24 cellular contexts compared by ENCODE assay signal in the genomic region with DNA sequence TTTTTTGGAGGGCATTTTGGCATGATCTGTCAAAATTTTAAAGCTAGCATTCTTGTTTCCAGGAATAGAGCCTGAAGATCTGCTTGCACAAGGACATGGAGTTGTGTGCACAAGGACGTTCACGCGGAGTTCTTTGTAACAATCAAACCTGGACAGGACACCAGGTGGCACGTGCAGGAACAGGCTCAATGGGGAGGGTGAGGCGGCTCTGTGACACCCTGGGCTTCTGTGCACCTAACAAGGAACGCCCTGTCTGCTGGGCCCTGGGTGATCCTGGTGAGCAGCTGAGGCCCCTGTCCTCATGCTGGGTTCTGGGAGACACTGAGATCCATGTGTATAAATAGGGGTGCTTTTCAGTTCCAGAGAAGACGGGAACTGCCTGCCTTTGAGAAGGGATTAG.
DNase-seq lines count a peak whose midpoint lies in the region; ATAC-seq and TF ChIP-seq lines count a peak whose summit lies in the region.
"Had no signal": no experiment of that assay in that cellular context is flagged by ENCODE, and none has a peak within 500 bp of the region (broad histone marks: within the 10 kb centered on the region; RNA-seq: fewer than 3 reads in every experiment).

No MANE protein-coding gene starts in this region.

- H3K9me3 ChIP-seq in right lobe of liver (no peaks in the 10 kb centered on the region), ovary (no peaks in the 10 kb centered on the region)
- H3K9me3 ChIP-seq: gastrocnemius medialis, stomach had no signal

- DNase-seq in DMS153 treated with DMSO at 0.1 percent for 48 hours (lab: John Stamatoyannopoulos, UW; ENCODE audit: unreplicated experiment) (peak; percentile 65), NCI-H1092 (lab: John Stamatoyannopoulos, UW) (peak; percentile 3), NCI-H69 (lab: John Stamatoyannopoulos, UW) (peak; percentile 80), right lobe of liver (no peak), ovary (no peak), T-cell (no peak), hepatic stellate cell (ENCODE audit: low spot score) (no peak)
- DNase-seq in activated effector memory CD4-positive, alpha-beta T cell treated with anti-CD3 and anti-CD28 coated beads, Interleukin-2, amount 50 U/mL, for 16 hours: no peak
- DNase-seq: activated CD4-positive, alpha-beta T cell treated with anti-CD3 and anti-CD28 coated beads for 4 hours; DMS79 treated with DMSO at 0.1 percent for 48 hours; effector memory CD4-positive, alpha-beta T cell; gastrocnemius medialis; GOT3; KBM-7; left cardiac atrium; NCI-H1048; NCI-H526; stimulated activated CD4-positive, alpha-beta T cell treated with anti-CD3 and anti-CD28 coated beads, Interleukin-4, amount 100 ng/mL, for 4 hours; stomach had no signal

- CTCF ChIA-PET in T-cell (lab: Charles Lee): no interaction called here

- H3K27ac Mint-ChIP-seq in T-cell: no peak overlapping the region
- H3K27ac Mint-ChIP-seq: activated naive CD8-positive, alpha-beta T cell; activated T-helper 1 cell treated with anti-CD3 and anti-CD28 coated beads, Interleukin-12 subunit alpha, Interleukin-12 subunit beta, Interleukin-2, Interleukin-4 antibody, amounts not matched to agents 30 ng/mL and 10 ng/mL and 1 ng/mL, durations not matched to agents 14 hours and 24 hours and 36 hours; CD8-positive, alpha-beta memory T cell; T-helper 1 cell treated with Interleukin-12 subunit alpha and Interleukin-12 subunit beta and Interleukin-4 antibody, amounts not matched to agents 30 μg/mL and 1 μg/mL, for 36 hours had no signal

- TF ChIP-seq CTCF in right lobe of liver (IDR thresholded peaks at IDR 0.05): no peak
- no peak for TF ChIP-seq CTCF in ovary (IDR thresholded peaks at IDR 0.05)

- H3K27ac ChIP-seq in right lobe of liver (no peak overlapping the region), ovary (no peak overlapping the region)
- H3K27ac ChIP-seq: gastrocnemius medialis, stomach had no signal

- peaks cover 5 to 6% of the 10 kb centered on the region in 2 donors for H3K27me3 Mint-ChIP-seq in T-cell

- no peaks in the 10 kb centered on the region for H3K9me3 Mint-ChIP-seq in T-cell
- H3K9me3 Mint-ChIP-seq: activated T-helper 1 cell treated with anti-CD3 and anti-CD28 coated beads, Interleukin-12 subunit alpha, Interleukin-12 subunit beta, Interleukin-2, Interleukin-4 antibody, amounts not matched to agents 30 ng/mL and 10 ng/mL and 1 ng/mL, durations not matched to agents 14 hours and 24 hours and 36 hours; CD8-positive, alpha-beta memory T cell; T-helper 1 cell treated with Interleukin-12 subunit alpha and Interleukin-12 subunit beta and Interleukin-4 antibody, amounts not matched to agents 30 μg/mL and 1 μg/mL, for 36 hours had no signal

- no peak for TF ChIP-seq EP300 in ovary (IDR thresholded peaks at IDR 0.05)

- ATAC-seq in right lobe of liver (peak in 3 of 4 donors; percentile 9 to 50 (median 28)), T-cell (replicated peaks in 1 of 4) (no peak)
- ATAC-seq: esophagus mucosa, gastrocnemius medialis had no signal

- no peaks in the 10 kb centered on the region for H3K36me3 Mint-ChIP-seq in T-cell
- H3K36me3 Mint-ChIP-seq: activated naive CD8-positive, alpha-beta T cell; CD8-positive, alpha-beta memory T cell had no signal

- H3K4me1 Mint-ChIP-seq in T-cell: no peaks in the 10 kb centered on the region
- H3K4me1 Mint-ChIP-seq: CD8-positive, alpha-beta memory T cell had no signal

- H3K27me3 ChIP-seq in right lobe of liver: no peaks in the 10 kb centered on the region
- no peaks in the 10 kb centered on the region for H3K27me3 ChIP-seq in ovary
- H3K27me3 ChIP-seq: gastrocnemius medialis had no signal

- H3K4me1 ChIP-seq in right lobe of liver: no peaks in the 10 kb centered on the region
- no peaks in the 10 kb centered on the region for H3K4me1 ChIP-seq in ovary (ENCODE audit: insufficient read depth)
- H3K4me1 ChIP-seq: gastrocnemius medialis had no signal

- WGBS in right lobe of liver (ENCODE audit: insufficient coverage, low coverage, low lambda C conversion rate, missing lambda C conversion rate): 38% methylated on average over 6 of the region's 7 CpGs
- 36 to 54% (median 39%) methylated on average over 7 of the region's 7 CpGs for WGBS in ovary, 3 donors

- intact Hi-C loops in right lobe of liver (cut with DNase I) (no loop called here), ovary (cut with DNase I) (no loop called here)

- TF ChIP-seq POLR2A in right lobe of liver (IDR thresholded peaks at IDR 0.05) (no peak), ovary (IDR thresholded peaks at IDR 0.05) (no peak)

- POLR2A ChIA-PET in T-cell (lab: Charles Lee): no interaction called here

- no peak overlapping the region for H3K4me3 Mint-ChIP-seq in T-cell
- H3K4me3 Mint-ChIP-seq: activated naive CD8-positive, alpha-beta T cell; activated T-helper 1 cell treated with anti-CD3 and anti-CD28 coated beads, Interleukin-12 subunit alpha, Interleukin-12 subunit beta, Interleukin-2, Interleukin-4 antibody, amounts not matched to agents 30 ng/mL and 10 ng/mL and 1 ng/mL, durations not matched to agents 14 hours and 24 hours and 36 hours; CD8-positive, alpha-beta memory T cell; T-helper 1 cell treated with Interleukin-12 subunit alpha and Interleukin-12 subunit beta and Interleukin-4 antibody, amounts not matched to agents 30 μg/mL and 1 μg/mL, for 36 hours had no signal

- H3K36me3 ChIP-seq in right lobe of liver (no peaks in the 10 kb centered on the region), ovary (no peaks in the 10 kb centered on the region)
- H3K36me3 ChIP-seq: gastrocnemius medialis, stomach had no signal

- no peak overlapping the region for H3K4me3 ChIP-seq in right lobe of liver
- H3K4me3 ChIP-seq in ovary: no peak overlapping the region
- H3K4me3 ChIP-seq: gastrocnemius medialis, stomach had no signal

Comparison
In these comparisons a context has a peak if more than half of its experiments do, and no peak if none do; other contexts are left out.
1. DNase-seq: peak in DMS153 treated with DMSO at 0.1 percent for 48 hours (single experiment), NCI-H1092 (single experiment) and NCI-H69 (single experiment); none in right lobe of liver (0 of 3), ovary (0 of 5), T-cell (0 of 34), activated effector memory CD4-positive, alpha-beta T cell treated with anti-CD3 and anti-CD28 coated beads, Interleukin-2, amount 50 U/mL, for 16 hours (single experiment) and hepatic stellate cell (single experiment).
2. ATAC-seq: peak in right lobe of liver (3 of 4); none in T-cell (0 of 4).